29 cellular contexts compared by ENCODE assay signal in genomic region chr1:24783713-24784112, GRCh38.
"Had no signal": no experiment of that assay in that cellular context is flagged by ENCODE, and none has a peak within 500 bp of the region (broad histone marks: within the 10 kb centered on the region; RNA-seq: fewer than 3 reads in every experiment).

No MANE protein-coding gene starts in this region.

- H3K9me3 ChIP-seq: breast epithelium, esophagus muscularis mucosa, heart left ventricle, left lung, pancreas, prostate gland, sigmoid colon, stomach, thyroid gland had no signal

- H3K36me3 ChIP-seq: breast epithelium, esophagus muscularis mucosa, left lung, pancreas, prostate gland, sigmoid colon, stomach, thyroid gland had no signal

- H3K4me1 ChIP-seq: breast epithelium, foreskin keratinocyte, prostate gland had no signal

- H3K4me3 ChIP-seq: breast epithelium, esophagus muscularis mucosa, heart left ventricle, left lung, pancreas, prostate gland, sigmoid colon, stomach, thyroid gland had no signal

- H3K27me3 ChIP-seq: breast epithelium, esophagus muscularis mucosa, foreskin keratinocyte, heart left ventricle, left lung, pancreas, sigmoid colon, stomach, thyroid gland had no signal

- H3K27ac ChIP-seq: breast epithelium, foreskin keratinocyte, left lung, pancreas, prostate gland, thyroid gland had no signal

- DNase-seq: activated CD4-positive, alpha-beta memory T cell treated with anti-CD3 and anti-CD28 coated beads for 36 hours; activated CD4-positive, alpha-beta T cell treated with anti-CD3 and anti-CD28 coated beads, Interleukin-2, amount 10 ng/mL, durations not matched to agents 24 days and 14 days; activated CD8-positive, alpha-beta memory T cell treated with anti-CD3 and anti-CD28 coated beads, Interleukin-2, amount 50 U/mL, for 48 hours; activated naive CD8-positive, alpha-beta T cell treated with anti-CD3 and anti-CD28 coated beads, Interleukin-2, amount 50 U/mL, for 24 hours; activated T-cell treated with anti-CD3 and anti-CD28 coated beads, Interleukin-2, amount 50 U/mL, for 24 hours; amygdala; central memory CD4-positive, alpha-beta T cell; endodermal cell; foreskin keratinocyte; heart left ventricle; kidney glomerular epithelial cell; left lung; naive B cell; pancreas; retina; sigmoid colon; small intestine; stimulated activated CD4-positive, alpha-beta T cell treated with anti-CD3 and anti-CD28 coated beads, Interleukin-1b, Interleukin-23, amount 100 ng/mL, for 48 hours; stimulated activated CD4-positive, alpha-beta T cell treated with anti-CD3 and anti-CD28 coated beads, Interleukin-4, amount 100 ng/mL, for 4 hours; stimulated activated CD8-positive, alpha-beta memory T cell treated with anti-CD3 and anti-CD28 coated beads, Interleukin-4, amount 100 ng/mL, for 48 hours; stimulated activated naive B cell treated with anti-CD40 and anti-IgM and Interleukin-4, amounts not matched to agents 10 μg/mL and 1 μg/mL and 100 μg/mL, for 72 hours; stomach; T-cell; thyroid gland had no signal

- ATAC-seq: activated CD4-positive, CD25-positive, alpha-beta regulatory T cell treated with anti-CD3 and anti-CD28 coated beads, Interleukin-2, amount 50 U/mL, for 24 hours; activated naive CD8-positive, alpha-beta T cell treated with anti-CD3 and anti-CD28 coated beads, Interleukin-2, amount 50 U/mL, for 24 hours; activated T-helper 17 cell treated with anti-CD3 and anti-CD28 coated beads, Interleukin-2, amount 50 U/mL, for 72 hours; foreskin keratinocyte; heart left ventricle; left lung; pancreas; stimulated activated naive B cell treated with anti-CD40 and anti-IgM and Interleukin-4, amounts not matched to agents 10 μg/mL and 1 μg/mL and 100 μg/mL, for 72 hours; T-cell had no signal
